ENCODE assay signal across 18 cellular contexts in genomic region chr7:142359694-142360279, GRCh38.
"Had no signal": no experiment of that assay in that cellular context is flagged by ENCODE, and none has a peak within 500 bp of the region (broad histone marks: within the 10 kb centered on the region; RNA-seq: fewer than 3 reads in every experiment).

No MANE protein-coding gene starts in this region.

- H3K36me3 ChIP-seq: neutrophil, spleen, transverse colon had no signal

- ATAC-seq: foreskin keratinocyte; stimulated activated memory B cell treated with anti-CD40 and anti-IgM and Interleukin-4, amounts not matched to agents 10 μg/mL and 1 μg/mL and 100 μg/mL, for 72 hours had no signal

- FAIRE-seq: kidney, TTC549 had no signal

- H3K9me3 ChIP-seq: neutrophil, spleen, transverse colon had no signal

- H3K27me3 ChIP-seq: foreskin keratinocyte, neutrophil, spleen, transverse colon had no signal

- DNase-seq: activated B cell treated with CpG ODN at 0.5 μM for 24 hours; activated CD4-positive, alpha-beta T cell treated with anti-CD3 and anti-CD28 coated beads, Interleukin-2, amount 10 ng/mL, durations not matched to agents 24 days and 14 days; activated CD8-positive, alpha-beta memory T cell treated with anti-CD3 and anti-CD28 coated beads for 24 hours; activated naive CD4-positive, alpha-beta T cell treated with anti-CD3 and anti-CD28 coated beads for 36 hours; amniotic stem cell; endodermal cell; erythroblast; foreskin keratinocyte; kidney; naive B cell; posterior cingulate gyrus; spleen; stimulated activated CD4-positive, alpha-beta T cell treated with anti-CD3 and anti-CD28 coated beads, Interleukin-1b, Interleukin-23, amount 100 ng/mL, for 48 hours; T-helper 2 cell; transverse colon had no signal

- H3K4me3 ChIP-seq: spleen, transverse colon had no signal

- H3K27ac ChIP-seq: foreskin keratinocyte, neutrophil, spleen had no signal
